In genomic region chr13:99528547-99528946, GRCh38 we compare ENCODE assay signal across 1 cellular context.
TF ChIP-seq lines count a peak whose summit lies in the region.

No MANE protein-coding gene starts in this region.

TF ChIP-seq in WTC11, 78 proteins besides CTCF, POLR2A, EP300 and RAD21 (continued from another document):
- TF ChIP-seq, protein P1, sequence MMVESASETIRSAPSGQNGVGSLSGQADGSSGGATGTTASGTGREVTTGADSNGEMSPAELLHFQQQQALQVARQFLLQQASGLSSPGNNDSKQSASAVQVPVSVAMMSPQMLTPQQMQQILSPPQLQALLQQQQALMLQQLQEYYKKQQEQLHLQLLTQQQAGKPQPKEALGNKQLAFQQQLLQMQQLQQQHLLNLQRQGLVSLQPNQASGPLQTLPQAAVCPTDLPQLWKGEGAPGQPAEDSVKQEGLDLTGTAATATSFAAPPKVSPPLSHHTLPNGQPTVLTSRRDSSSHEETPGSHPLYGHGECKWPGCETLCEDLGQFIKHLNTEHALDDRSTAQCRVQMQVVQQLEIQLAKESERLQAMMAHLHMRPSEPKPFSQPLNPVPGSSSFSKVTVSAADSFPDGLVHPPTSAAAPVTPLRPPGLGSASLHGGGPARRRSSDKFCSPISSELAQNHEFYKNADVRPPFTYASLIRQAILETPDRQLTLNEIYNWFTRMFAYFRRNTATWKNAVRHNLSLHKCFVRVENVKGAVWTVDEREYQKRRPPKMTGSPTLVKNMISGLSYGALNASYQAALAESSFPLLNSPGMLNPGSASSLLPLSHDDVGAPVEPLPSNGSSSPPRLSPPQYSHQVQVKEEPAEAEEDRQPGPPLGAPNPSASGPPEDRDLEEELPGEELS (CRISPR knock-in tag; IDR thresholded peaks at IDR 0.05): no peak
- TF ChIP-seq NR2C2 (CRISPR knock-in tag; IDR thresholded peaks at IDR 0.05): no peak
- no peak for TF ChIP-seq STAT6 (CRISPR knock-in tag; conservative IDR thresholded peaks at IDR 0.05; ENCODE audit: low read depth)
- TF ChIP-seq ELF4 (CRISPR knock-in tag; IDR thresholded peaks at IDR 0.05; ENCODE audit: low read depth): no peak
TF ChIP-seq in WTC11: peak in this region for 0.
